Comparison of ENCODE assay signal across 16 cellular contexts in genomic region chr10:95820363-95820762, GRCh38.
DNase-seq lines count a peak whose midpoint lies in the region; ATAC-seq and TF ChIP-seq lines count a peak whose summit lies in the region.
"Had no signal": no experiment of that assay in that cellular context is flagged by ENCODE, and none has a peak within 500 bp of the region (broad histone marks: within the 10 kb centered on the region; RNA-seq: fewer than 3 reads in every experiment).

No MANE protein-coding gene starts in this region.

- H3K36me3 ChIP-seq in left ventricle myocardium inferior, result no peaks in the 10 kb centered on the region
- H3K36me3 ChIP-seq: esophagus squamous epithelium, pancreas had no signal

- CTCF ChIA-PET in HEK293T (lab: Yijun Ruan, JAX), result no interaction called here

- intact Hi-C loops in CD14-positive monocyte (cut with micrococcal nuclease), result no loop called here
- intact Hi-C loops in left ventricle myocardium inferior (cut with micrococcal nuclease), result no loop called here

- H3K9me3 ChIP-seq in left ventricle myocardium inferior (replicated peaks), result peaks cover 12% of the 10 kb centered on the region
- H3K9me3 ChIP-seq: esophagus squamous epithelium, pancreas had no signal

- peaks cover 0 to 5% (median 3%) of the 10 kb centered on the region in 7 donors for H3K9me3 Mint-ChIP-seq in CD14-positive monocyte

- TF ChIP-seq CTCF in CD14-positive monocyte (IDR thresholded peaks at IDR 0.05) (no peak), left ventricle myocardium inferior (IDR thresholded peaks at IDR 0.05; ENCODE audit: borderline replicate concordance) (no peak)

- H3K4me1 Mint-ChIP-seq in CD14-positive monocyte, result peaks cover 72% of the 10 kb centered on the region

- H3K27me3 ChIP-seq in left ventricle myocardium inferior (ENCODE audit: low read depth), result no peaks in the 10 kb centered on the region
- H3K27me3 ChIP-seq: esophagus squamous epithelium, pancreas had no signal

- H3K27ac Mint-ChIP-seq in CD14-positive monocyte, result peak overlapping the region; percentile 79 to 95 (median 89)
- H3K27ac Mint-ChIP-seq: activated naive CD8-positive, alpha-beta T cell had no signal

- no peak overlapping the region for H3K4me3 ChIP-seq in left ventricle myocardium inferior
- H3K4me3 ChIP-seq: esophagus squamous epithelium, GM23248, pancreas had no signal

- DNase-seq in CD14-positive monocyte (ENCODE audit: low spot score) (no peak), OCI-M1 (lab: John Stamatoyannopoulos, UW) (peak; percentile 27), SHP77 (lab: John Stamatoyannopoulos, UW) (no peak), left ventricle myocardium inferior (no peak), HEK293T (ENCODE audit: extremely low spot score) (no peak)
- no peak for DNase-seq in NK-92 treated with Interleukin-12 subunit alpha and Interleukin-12 subunit beta, amount 100 ng/mL, for 24 hours (lab: John Stamatoyannopoulos, UW)
- DNase-seq: DND-41, esophagus squamous epithelium, GM23248, Karpas-422, NCI-H2107, pancreas, PC-3 had no signal

- no peak overlapping the region for H3K27ac ChIP-seq in left ventricle myocardium inferior (replicated peaks)
- H3K27ac ChIP-seq: GM23248, pancreas had no signal

- ATAC-seq in GM18909 (IDR thresholded peaks at IDR 0.05; ENCODE audit: poor library complexity, unreplicated experiment) (peak; percentile 41), HG02981 (IDR thresholded peaks at IDR 0.05; ENCODE audit: unreplicated experiment) (peak; percentile 55)
- ATAC-seq: PC-3 had no signal

- H3K4me1 ChIP-seq in left ventricle myocardium inferior, result peaks cover 21% of the 10 kb centered on the region
- H3K4me1 ChIP-seq: pancreas had no signal

- H3K4me3 Mint-ChIP-seq in CD14-positive monocyte, result peak overlapping the region; percentile 21 to 43
- H3K4me3 Mint-ChIP-seq: activated naive CD8-positive, alpha-beta T cell had no signal

- no peaks in the 10 kb centered on the region for H3K27me3 Mint-ChIP-seq in CD14-positive monocyte (ENCODE audit: low read depth in 3 of 3)

- peaks cover 42 to 51% of the 10 kb centered on the region in 2 donors for H3K36me3 Mint-ChIP-seq in CD14-positive monocyte
- H3K36me3 Mint-ChIP-seq: activated naive CD8-positive, alpha-beta T cell had no signal

- POLR2A ChIA-PET in HEK293T (lab: Yijun Ruan, JAX), result interaction anchor here (0.7 kb wide), 1 partner anchor 9 kb away, joined by 5 read pairs; no protein-coding TSS in a partner anchor

TF ChIP-seq in HEK293T, 16 proteins besides CTCF, POLR2A, EP300 and RAD21:
- no peak for TF ChIP-seq TARDBP (IDR thresholded peaks at IDR 0.05)
- TF ChIP-seq BHLHE40 (IDR thresholded peaks at IDR 0.05; ENCODE audit: borderline replicate concordance), result no peak
